ENCODE assay signal across 8 cellular contexts in genomic region chr16:30844671-30845449, GRCh38. TPM values are rescaled to one million over a fixed set of nuclear protein-coding genes. Genes with fewer than 3 reads are reported as not detected.
A peak's percentile ranks its signal among the peaks of the same experiment; 100 is the strongest.
DNase-seq lines count a peak whose midpoint lies in the region; ATAC-seq, FAIRE-seq and TF ChIP-seq lines count a peak whose summit lies in the region.

No MANE protein-coding gene starts in this region.

- H3K4me3 ChIP-seq in WERI-Rb-1 (ENCODE audit: low read depth, low read length) (no peak overlapping the region), mammary epithelial cell (replicated peaks in 1 of 3; ENCODE audit: insufficient read depth in 1 of 3, low read depth in 2 of 3, low read length in 3 of 3) (no peak overlapping the region), keratinocyte (ENCODE audit: control insufficient read depth in 2 of 3, extremely low read depth in 1 of 3, insufficient read depth in 2 of 3, low read depth in 1 of 3, low read length in 3 of 3) (peak overlapping the region in 1 of 3 experiments; percentile 1)

- peak overlapping the region; percentile 37 for H3K27ac Mint-ChIP-seq in HFFc6

- 38% methylated on average over 8 of the region's 8 CpGs for WGBS in mammary epithelial cell (ENCODE audit: low coverage, missing lambda C conversion rate)

- peak; percentile 93 for DNase-seq in COLO829 (ENCODE audit: low spot score)
- peak; percentile 83 for DNase-seq in HFFc6
- peak; percentile 88 for DNase-seq in NCI-H2196 (lab: John Stamatoyannopoulos, UW; ENCODE audit: unreplicated experiment)
- DNase-seq in WERI-Rb-1 = peak; percentile 87
- DNase-seq in mammary epithelial cell = peak; percentile 68
- peak; percentile 79 for DNase-seq in keratinocyte (ENCODE audit: low read depth, low spot score)
- DNase-seq in stimulated activated CD4-positive, alpha-beta T cell treated with anti-CD3 and anti-CD28 coated beads, Interleukin-15, amount 100 ng/mL, for 24 hours = peak; percentile 88

- H4K20me1 ChIP-seq in mammary epithelial cell (ENCODE audit: insufficient read depth, low read length) (no peaks in the 10 kb centered on the region), keratinocyte (ENCODE audit: control insufficient read depth, extremely low read depth, insufficient read depth, low read length) (no peaks in the 10 kb centered on the region)

- H3K9me3 Mint-ChIP-seq in HFFc6 = no peaks in the 10 kb centered on the region

- peaks cover 19% of the 10 kb centered on the region for H3K4me1 Mint-ChIP-seq in HFFc6 (ENCODE audit: low read depth)

- FAIRE-seq in keratinocyte (lab: Jason Lieb, UNC) = peak; percentile 69

- no peaks in the 10 kb centered on the region for H3K9me3 ChIP-seq in WERI-Rb-1 (ENCODE audit: severe bottlenecking)
- H3K9me3 ChIP-seq in mammary epithelial cell (replicated peaks; ENCODE audit: insufficient read depth, low read length) = no peaks in the 10 kb centered on the region
- H3K9me3 ChIP-seq in keratinocyte (ENCODE audit: control insufficient read depth, low read depth, low read length) = no peaks in the 10 kb centered on the region

- no peaks in the 10 kb centered on the region for H3K4me1 ChIP-seq in mammary epithelial cell (ENCODE audit: insufficient read depth, low read length)
- H3K4me1 ChIP-seq in keratinocyte (ENCODE audit: control insufficient read depth, extremely low read depth, insufficient read depth, low read length) = peaks cover 7% of the 10 kb centered on the region

- H3K9me1 ChIP-seq in keratinocyte (ENCODE audit: control insufficient read depth, extremely low read depth, insufficient read depth, low read length) = no peaks in the 10 kb centered on the region

- H3K27me3 Mint-ChIP-seq in HFFc6 (ENCODE audit: insufficient read depth) = no peaks in the 10 kb centered on the region; the same call in 1 of the 2 replicates

- H3K27ac ChIP-seq in WERI-Rb-1 = no peak overlapping the region; the same call in 1 of the 2 replicates
- no peak overlapping the region for H3K27ac ChIP-seq in mammary epithelial cell (ENCODE audit: insufficient read depth, low read depth, low read length)
- H3K27ac ChIP-seq in keratinocyte (ENCODE audit: control insufficient read depth, insufficient read depth, low read length) = no peak overlapping the region

- no peaks in the 10 kb centered on the region for H3K36me3 ChIP-seq in WERI-Rb-1
- H3K36me3 ChIP-seq in mammary epithelial cell (ENCODE audit: insufficient read depth, low read length) = no peaks in the 10 kb centered on the region
- H3K36me3 ChIP-seq in keratinocyte (ENCODE audit: control insufficient read depth in 2 of 2, extremely low read depth in 1 of 2, insufficient read depth in 2 of 2, low read length in 2 of 2) = no peaks in the 10 kb centered on the region

- in situ Hi-C loops in mammary epithelial cell (cut with MboI; ENCODE audit: low sequenced_read_pairs in 2 of 2) = loop anchor here (5.0 to 10.0 kb wide), 2 partner anchors 52 to 100 kb away; partner anchors contain the start of genes CTF1 (in 1 of the 2) and ORAI3 (in 1 of the 2)

- H3K4me3 Mint-ChIP-seq in HFFc6 = peak overlapping the region; percentile 86

- intact Hi-C loops in mammary epithelial cell (cut with micrococcal nuclease) = loop anchor here (1.0 to 5.0 kb wide), 4 partner anchors 30 to 97 kb away; partner anchors contain the start of gene FBXL19

- dilution Hi-C loops in mammary epithelial cell (cut with HindIII; ENCODE audit: low sequenced_read_pairs) (no loop called here), keratinocyte (cut with MboI; ENCODE audit: extremely low pct_ligation_motif_present, low sequenced_read_pairs) (no loop called here)

- BruUV-seq in mammary epithelial cell (replicated peaks; lab: Mats Ljungman, UMichigan) = no TSS peak

- no peaks in the 10 kb centered on the region for H3K36me3 Mint-ChIP-seq in HFFc6 (ENCODE audit: low read depth)

- no peak for ATAC-seq in HG02885 (IDR thresholded peaks at IDR 0.05; ENCODE audit: poor library complexity, unreplicated experiment)

- H3K79me2 ChIP-seq in mammary epithelial cell (ENCODE audit: insufficient read depth, low read length) (no peaks in the 10 kb centered on the region), keratinocyte (ENCODE audit: control insufficient read depth, insufficient read depth, low read length) (no peaks in the 10 kb centered on the region)

- CTCF ChIA-PET in mammary epithelial cell (lab: Charles Lee; ENCODE audit: low non-redundant PET) = interaction anchor here (0.6 to 1.5 kb wide), 4 partner anchors 11 to 661 kb away, joined by 3 to 5 read pairs (median 4); partner anchors contain the start of gene CORO1A

- TF ChIP-seq CTCF in HFFc6 (IDR thresholded peaks at IDR 0.05) (peak; percentile 93), WERI-Rb-1 (IDR thresholded peaks at IDR 0.05; ENCODE audit: low read depth, low read length) (peak; percentile 85), mammary epithelial cell (conservative IDR thresholded peaks at IDR 0.05 in 1 of 2, IDR thresholded peaks at IDR 0.05 in 1 of 2; ENCODE audit: extremely low read depth in 1 of 2, insufficient read depth in 1 of 2, low read depth in 1 of 2, low read length in 2 of 2) (peak; percentile 88 to 93), keratinocyte (optimal IDR thresholded peaks at IDR 0.05 in 1 of 3, IDR thresholded peaks at IDR 0.05 in 1 of 3, conservative IDR thresholded peaks at IDR 0.05 in 1 of 3; ENCODE audit: extremely low read depth in 1 of 3, insufficient read depth in 2 of 3, low read length in 3 of 3) (peak; percentile 85 to 89 (median 87))

- no peak overlapping the region for H3K9ac ChIP-seq in mammary epithelial cell (ENCODE audit: insufficient read depth, low read length)
- no peak overlapping the region for H3K9ac ChIP-seq in keratinocyte (ENCODE audit: control insufficient read depth, extremely low read depth, insufficient read depth, low read length)

- H3K4me2 ChIP-seq in mammary epithelial cell (ENCODE audit: insufficient read depth, low read depth, low read length) (no peak overlapping the region), keratinocyte (ENCODE audit: control insufficient read depth, extremely low read depth, insufficient read depth, low read depth, low read length) (peak overlapping the region; percentile 49)

- H3K27me3 ChIP-seq in WERI-Rb-1 (ENCODE audit: insufficient read depth, low read depth, severe bottlenecking) (no peaks in the 10 kb centered on the region), mammary epithelial cell (ENCODE audit: insufficient read depth, low read length) (no peaks in the 10 kb centered on the region), keratinocyte (ENCODE audit: control insufficient read depth, extremely low read depth, insufficient read depth, low read length) (no peaks in the 10 kb centered on the region)

- H2AFZ ChIP-seq in mammary epithelial cell (ENCODE audit: low read depth, low read length) (peak overlapping the region; percentile 51), keratinocyte (ENCODE audit: control insufficient read depth, low read length) (peak overlapping the region; percentile 2)

RNA-seq across cellular contexts. Expression of gene BCL7C, which starts 49.0 kb away (rescaled TPM):
- total RNA-seq in HFFc6 (2021; fragmentation: NEBNext Ultra II Directional; extraction: Animal tissue kit (Norgen Biotek cat#: 25700)) = 10 to 100 TPM; 42.7 to 52.7 (median 48.4) TPM
- total RNA-seq in mammary epithelial cell = 10 to 100 TPM; 26.1 to 28.5 TPM
- polyA plus RNA-seq in mammary epithelial cell = 22.5 TPM
- 1.7 TPM for polyA minus RNA-seq in mammary epithelial cell
- polyA plus RNA-seq in keratinocyte = 18.5 to 22.4 TPM (median 19.2 TPM) in 3 replicates
- 8.7 TPM for polyA plus RNA-seq in keratinocyte (2011; ENCODE audit: low read depth)
- polyA plus RNA-seq in keratinocyte (2011; cell fraction: cytosol; rRNA removed) = 13.6 and 19.0 TPM in 2 replicates
- polyA plus RNA-seq in keratinocyte (2011; cell fraction: nucleus; rRNA removed) = 5.0 and 7.4 TPM in 2 replicates
- 16.9 and 20.2 TPM in 2 replicates for polyA plus RNA-seq in keratinocyte (2012; ENCODE audit: low replicate concordance)
- 4.5 to 7.5 TPM (median 5.8 TPM) in 3 replicates for polyA minus RNA-seq in keratinocyte
- polyA minus RNA-seq in keratinocyte (2011; cell fraction: cytosol; rRNA and poly(A)+ RNA removed) = 14.6 TPM
- polyA minus RNA-seq in keratinocyte (2011; cell fraction: nucleus; rRNA and poly(A)+ RNA removed) = 3.0 and 5.2 TPM in 2 replicates

RNA-seq across cellular contexts. Expression of gene CTF1, which starts 51.6 kb away (rescaled TPM):
- 10 to 100 TPM; 12.0 to 16.3 (median 14.0) TPM for total RNA-seq in HFFc6 (2021; fragmentation: NEBNext Ultra II Directional; extraction: Animal tissue kit (Norgen Biotek cat#: 25700))
- 1 to 10 TPM in 1 of 2 donors, under 1 TPM in 1; 0.94 to 2.8 TPM for total RNA-seq in mammary epithelial cell
- polyA plus RNA-seq in mammary epithelial cell = 2.1 TPM
- polyA minus RNA-seq in mammary epithelial cell = 3.3 TPM
- 2.1 to 3.2 TPM (median 2.6 TPM) in 3 replicates for polyA plus RNA-seq in keratinocyte
- polyA plus RNA-seq in keratinocyte (2011; ENCODE audit: low read depth) = 0.27 TPM
- polyA plus RNA-seq in keratinocyte (2011; cell fraction: cytosol; rRNA removed) = 3.6 and 5.4 TPM in 2 replicates
- polyA plus RNA-seq in keratinocyte (2011; cell fraction: nucleus; rRNA removed) = 4.5 and 5.8 TPM in 2 replicates
- polyA plus RNA-seq in keratinocyte (2012; ENCODE audit: low replicate concordance) = 1.3 and 2.6 TPM in 2 replicates
- polyA minus RNA-seq in keratinocyte = 2.7 to 4.2 TPM (median 2.7 TPM) in 3 replicates
- 2.7 TPM for polyA minus RNA-seq in keratinocyte (2011; cell fraction: cytosol; rRNA and poly(A)+ RNA removed)
- 0.53 and 1.6 TPM in 2 replicates for polyA minus RNA-seq in keratinocyte (2011; cell fraction: nucleus; rRNA and poly(A)+ RNA removed)

RNA-seq across cellular contexts. Expression of gene ZNF629, which starts 57.9 kb away (rescaled TPM):
- total RNA-seq in HFFc6 (2021; fragmentation: NEBNext Ultra II Directional; extraction: Animal tissue kit (Norgen Biotek cat#: 25700)) = 10 to 100 TPM; 19.4 to 21.8 (median 21.0) TPM
- total RNA-seq in mammary epithelial cell = 10 to 100 TPM; 13.6 to 19.2 TPM
- polyA plus RNA-seq in mammary epithelial cell = 4.9 TPM
- polyA minus RNA-seq in mammary epithelial cell = 9.8 TPM
- 3.6 to 6.0 TPM (median 4.1 TPM) in 3 replicates for polyA plus RNA-seq in keratinocyte
- 2.0 TPM for polyA plus RNA-seq in keratinocyte (2011; ENCODE audit: low read depth)
- polyA plus RNA-seq in keratinocyte (2011; cell fraction: cytosol; rRNA removed) = 3.4 and 5.1 TPM in 2 replicates
- 10.3 and 12.4 TPM in 2 replicates for polyA plus RNA-seq in keratinocyte (2011; cell fraction: nucleus; rRNA removed)
- 5.5 and 11.0 TPM in 2 replicates for polyA plus RNA-seq in keratinocyte (2012; ENCODE audit: low replicate concordance)
- 4.6 to 9.9 TPM (median 5.6 TPM) in 3 replicates for polyA minus RNA-seq in keratinocyte
- 8.1 TPM for polyA minus RNA-seq in keratinocyte (2011; cell fraction: cytosol; rRNA and poly(A)+ RNA removed)
- polyA minus RNA-seq in keratinocyte (2011; cell fraction: nucleus; rRNA and poly(A)+ RNA removed) = 10.2 and 11.9 TPM in 2 replicates
